Comparison of ENCODE assay signal across 1 cellular context in the genomic region with DNA sequence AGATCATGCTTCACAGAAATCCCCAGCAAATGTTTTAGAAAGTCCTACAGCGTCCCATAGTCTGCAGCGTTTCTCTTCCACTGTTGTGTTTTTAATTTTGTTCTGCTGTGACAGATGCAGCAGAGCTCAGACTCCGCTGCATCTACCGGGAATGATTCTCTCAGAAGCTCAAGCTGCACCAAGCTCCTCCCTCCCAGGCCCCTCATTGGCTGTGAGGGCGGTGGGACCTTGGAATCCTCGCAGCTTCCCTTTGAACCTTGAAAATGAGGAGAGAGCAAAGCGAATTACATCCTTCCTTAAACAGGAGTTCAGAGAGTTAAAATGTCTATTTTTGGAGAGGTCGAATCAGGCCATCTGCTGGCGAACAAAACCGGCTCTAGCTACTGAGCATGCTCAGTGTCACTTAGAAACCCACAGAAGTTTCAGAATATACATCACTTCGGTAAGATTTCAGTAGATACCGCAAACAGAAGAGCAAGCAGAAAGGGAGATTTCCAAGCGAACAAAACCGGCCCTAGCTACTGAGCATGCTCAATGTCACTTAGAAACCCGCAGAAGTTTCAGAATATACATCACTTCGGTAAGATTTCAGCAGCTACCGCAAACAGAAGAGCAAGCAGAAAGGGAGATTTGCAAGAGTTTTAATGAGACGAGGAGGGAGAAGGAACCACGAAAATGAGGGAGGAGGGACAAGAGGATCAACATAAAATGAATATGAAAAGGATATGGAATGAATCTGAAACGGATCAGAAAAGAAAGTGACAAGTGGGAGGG.
TF ChIP-seq lines count a peak whose summit lies in the region.

A gene (minus strand): TSS at position 144 of the 774 bp plus-strand sequence. CDS start 188 bp downstream, outside the sequence.

TF ChIP-seq in H1, 55 proteins besides CTCF, POLR2A, EP300 and RAD21:
- no peak for TF ChIP-seq JUND (IDR thresholded peaks at IDR 0.05; ENCODE audit: low read length)
- peak in 1 of 2 experiments; percentile 78; a peak in 1 of 4 replicates for TF ChIP-seq SIN3A (conservative IDR thresholded peaks at IDR 0.05 in 1 of 2, IDR thresholded peaks at IDR 0.05 in 1 of 2; ENCODE audit: low read depth in 1 of 2, low read length in 2 of 2)
- TF ChIP-seq, protein P1, sequence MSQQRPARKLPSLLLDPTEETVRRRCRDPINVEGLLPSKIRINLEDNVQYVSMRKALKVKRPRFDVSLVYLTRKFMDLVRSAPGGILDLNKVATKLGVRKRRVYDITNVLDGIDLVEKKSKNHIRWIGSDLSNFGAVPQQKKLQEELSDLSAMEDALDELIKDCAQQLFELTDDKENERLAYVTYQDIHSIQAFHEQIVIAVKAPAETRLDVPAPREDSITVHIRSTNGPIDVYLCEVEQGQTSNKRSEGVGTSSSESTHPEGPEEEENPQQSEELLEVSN (IDR thresholded peaks at IDR 0.05), result no peak
- TF ChIP-seq SP4 (IDR thresholded peaks at IDR 0.05; ENCODE audit: low read length), result no peak
- TF ChIP-seq SAP30 (IDR thresholded peaks at IDR 0.05; ENCODE audit: insufficient read depth, insufficient replicate concordance, low read length), result no peak
- no peak for TF ChIP-seq SP1 (IDR thresholded peaks at IDR 0.05; ENCODE audit: low read depth, low read length)
- no peak for TF ChIP-seq JUN (IDR thresholded peaks at IDR 0.05; ENCODE audit: low read depth, low read length)
- TF ChIP-seq KDM1A (IDR thresholded peaks at IDR 0.05; ENCODE audit: borderline replicate concordance, low read length), result no peak
- TF ChIP-seq KDM4A (IDR thresholded peaks at IDR 0.05; ENCODE audit: low read depth, low read length, severe bottlenecking), result peak; percentile 23
- TF ChIP-seq NRF1 (IDR thresholded peaks at IDR 0.05; ENCODE audit: low read depth, low read length), result no peak
- no peak for TF ChIP-seq SIX5 (IDR thresholded peaks at IDR 0.05; ENCODE audit: low read depth, low read length)
- TF ChIP-seq RFX5 (IDR thresholded peaks at IDR 0.05; ENCODE audit: borderline replicate concordance, low read depth, low read length), result no peak
- TF ChIP-seq, protein P2, sequence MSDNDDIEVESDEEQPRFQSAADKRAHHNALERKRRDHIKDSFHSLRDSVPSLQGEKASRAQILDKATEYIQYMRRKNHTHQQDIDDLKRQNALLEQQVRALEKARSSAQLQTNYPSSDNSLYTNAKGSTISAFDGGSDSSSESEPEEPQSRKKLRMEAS (IDR thresholded peaks at IDR 0.05), result no peak
- no peak for TF ChIP-seq PHF8 (conservative IDR thresholded peaks at IDR 0.05; ENCODE audit: low read depth, low read length)
- TF ChIP-seq, protein P3, sequence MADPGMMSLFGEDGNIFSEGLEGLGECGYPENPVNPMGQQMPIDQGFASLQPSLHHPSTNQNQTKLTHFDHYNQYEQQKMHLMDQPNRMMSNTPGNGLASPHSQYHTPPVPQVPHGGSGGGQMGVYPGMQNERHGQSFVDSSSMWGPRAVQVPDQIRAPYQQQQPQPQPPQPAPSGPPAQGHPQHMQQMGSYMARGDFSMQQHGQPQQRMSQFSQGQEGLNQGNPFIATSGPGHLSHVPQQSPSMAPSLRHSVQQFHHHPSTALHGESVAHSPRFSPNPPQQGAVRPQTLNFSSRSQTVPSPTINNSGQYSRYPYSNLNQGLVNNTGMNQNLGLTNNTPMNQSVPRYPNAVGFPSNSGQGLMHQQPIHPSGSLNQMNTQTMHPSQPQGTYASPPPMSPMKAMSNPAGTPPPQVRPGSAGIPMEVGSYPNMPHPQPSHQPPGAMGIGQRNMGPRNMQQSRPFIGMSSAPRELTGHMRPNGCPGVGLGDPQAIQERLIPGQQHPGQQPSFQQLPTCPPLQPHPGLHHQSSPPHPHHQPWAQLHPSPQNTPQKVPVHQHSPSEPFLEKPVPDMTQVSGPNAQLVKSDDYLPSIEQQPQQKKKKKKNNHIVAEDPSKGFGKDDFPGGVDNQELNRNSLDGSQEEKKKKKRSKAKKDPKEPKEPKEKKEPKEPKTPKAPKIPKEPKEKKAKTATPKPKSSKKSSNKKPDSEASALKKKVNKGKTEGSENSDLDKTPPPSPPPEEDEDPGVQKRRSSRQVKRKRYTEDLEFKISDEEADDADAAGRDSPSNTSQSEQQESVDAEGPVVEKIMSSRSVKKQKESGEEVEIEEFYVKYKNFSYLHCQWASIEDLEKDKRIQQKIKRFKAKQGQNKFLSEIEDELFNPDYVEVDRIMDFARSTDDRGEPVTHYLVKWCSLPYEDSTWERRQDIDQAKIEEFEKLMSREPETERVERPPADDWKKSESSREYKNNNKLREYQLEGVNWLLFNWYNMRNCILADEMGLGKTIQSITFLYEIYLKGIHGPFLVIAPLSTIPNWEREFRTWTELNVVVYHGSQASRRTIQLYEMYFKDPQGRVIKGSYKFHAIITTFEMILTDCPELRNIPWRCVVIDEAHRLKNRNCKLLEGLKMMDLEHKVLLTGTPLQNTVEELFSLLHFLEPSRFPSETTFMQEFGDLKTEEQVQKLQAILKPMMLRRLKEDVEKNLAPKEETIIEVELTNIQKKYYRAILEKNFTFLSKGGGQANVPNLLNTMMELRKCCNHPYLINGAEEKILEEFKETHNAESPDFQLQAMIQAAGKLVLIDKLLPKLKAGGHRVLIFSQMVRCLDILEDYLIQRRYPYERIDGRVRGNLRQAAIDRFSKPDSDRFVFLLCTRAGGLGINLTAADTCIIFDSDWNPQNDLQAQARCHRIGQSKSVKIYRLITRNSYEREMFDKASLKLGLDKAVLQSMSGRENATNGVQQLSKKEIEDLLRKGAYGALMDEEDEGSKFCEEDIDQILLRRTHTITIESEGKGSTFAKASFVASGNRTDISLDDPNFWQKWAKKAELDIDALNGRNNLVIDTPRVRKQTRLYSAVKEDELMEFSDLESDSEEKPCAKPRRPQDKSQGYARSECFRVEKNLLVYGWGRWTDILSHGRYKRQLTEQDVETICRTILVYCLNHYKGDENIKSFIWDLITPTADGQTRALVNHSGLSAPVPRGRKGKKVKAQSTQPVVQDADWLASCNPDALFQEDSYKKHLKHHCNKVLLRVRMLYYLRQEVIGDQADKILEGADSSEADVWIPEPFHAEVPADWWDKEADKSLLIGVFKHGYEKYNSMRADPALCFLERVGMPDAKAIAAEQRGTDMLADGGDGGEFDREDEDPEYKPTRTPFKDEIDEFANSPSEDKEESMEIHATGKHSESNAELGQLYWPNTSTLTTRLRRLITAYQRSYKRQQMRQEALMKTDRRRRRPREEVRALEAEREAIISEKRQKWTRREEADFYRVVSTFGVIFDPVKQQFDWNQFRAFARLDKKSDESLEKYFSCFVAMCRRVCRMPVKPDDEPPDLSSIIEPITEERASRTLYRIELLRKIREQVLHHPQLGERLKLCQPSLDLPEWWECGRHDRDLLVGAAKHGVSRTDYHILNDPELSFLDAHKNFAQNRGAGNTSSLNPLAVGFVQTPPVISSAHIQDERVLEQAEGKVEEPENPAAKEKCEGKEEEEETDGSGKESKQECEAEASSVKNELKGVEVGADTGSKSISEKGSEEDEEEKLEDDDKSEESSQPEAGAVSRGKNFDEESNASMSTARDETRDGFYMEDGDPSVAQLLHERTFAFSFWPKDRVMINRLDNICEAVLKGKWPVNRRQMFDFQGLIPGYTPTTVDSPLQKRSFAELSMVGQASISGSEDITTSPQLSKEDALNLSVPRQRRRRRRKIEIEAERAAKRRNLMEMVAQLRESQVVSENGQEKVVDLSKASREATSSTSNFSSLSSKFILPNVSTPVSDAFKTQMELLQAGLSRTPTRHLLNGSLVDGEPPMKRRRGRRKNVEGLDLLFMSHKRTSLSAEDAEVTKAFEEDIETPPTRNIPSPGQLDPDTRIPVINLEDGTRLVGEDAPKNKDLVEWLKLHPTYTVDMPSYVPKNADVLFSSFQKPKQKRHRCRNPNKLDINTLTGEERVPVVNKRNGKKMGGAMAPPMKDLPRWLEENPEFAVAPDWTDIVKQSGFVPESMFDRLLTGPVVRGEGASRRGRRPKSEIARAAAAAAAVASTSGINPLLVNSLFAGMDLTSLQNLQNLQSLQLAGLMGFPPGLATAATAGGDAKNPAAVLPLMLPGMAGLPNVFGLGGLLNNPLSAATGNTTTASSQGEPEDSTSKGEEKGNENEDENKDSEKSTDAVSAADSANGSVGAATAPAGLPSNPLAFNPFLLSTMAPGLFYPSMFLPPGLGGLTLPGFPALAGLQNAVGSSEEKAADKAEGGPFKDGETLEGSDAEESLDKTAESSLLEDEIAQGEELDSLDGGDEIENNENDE (IDR thresholded peaks at IDR 0.05; ENCODE audit: insufficient replicate concordance, low read length), result no peak
- TF ChIP-seq SP2 (IDR thresholded peaks at IDR 0.05; ENCODE audit: low read length), result no peak
- TF ChIP-seq ASH2L (IDR thresholded peaks at IDR 0.05; ENCODE audit: low read length), result peak; percentile 29
- TF ChIP-seq NANOG (IDR thresholded peaks at IDR 0.05; ENCODE audit: insufficient read depth, low read depth, low read length, poor library complexity, severe bottlenecking), result no peak
- TF ChIP-seq ZNF274 (IDR thresholded peaks at IDR 0.05; ENCODE audit: borderline replicate concordance, extremely low read depth, low read length), result no peak
